ENCODE assay signal across 15 cellular contexts in genomic region chr6:423062-423798, GRCh38. TPM values are rescaled to one million over a fixed set of nuclear protein-coding genes. Genes with fewer than 3 reads are reported as not detected.
DNase-seq lines count a peak whose midpoint lies in the region; ATAC-seq, FAIRE-seq and TF ChIP-seq lines count a peak whose summit lies in the region.
"Had no signal": no experiment of that assay in that cellular context is flagged by ENCODE, and none has a peak within 500 bp of the region (broad histone marks: within the 10 kb centered on the region; RNA-seq: fewer than 3 reads in every experiment).

No MANE protein-coding gene starts in this region.

- POLR2A ChIA-PET in activated CD4-positive, alpha-beta T cell treated with anti-CD3 and anti-CD28 coated beads, Interleukin-2, amount 10 ng/mL, durations not matched to agents 7 days and 5 days (lab: Charles Lee), result no interaction called here
- POLR2A ChIA-PET in activated naive CD8-positive, alpha-beta T cell treated with anti-CD3 and anti-CD28 coated beads, Interleukin-2, amount 10 ng/mL, durations not matched to agents 7 days and 5 days (lab: Charles Lee), result interaction anchor here (0.6 to 1.6 kb wide), 13 partner anchors 9 to 153 kb away, joined by 3 to 8 read pairs (median 4); partner anchors contain the start of gene IRF4

- no peak overlapping the region for H3K4me2 ChIP-seq in smooth muscle cell
- H3K4me2 ChIP-seq: SK-N-SH had no signal

- FAIRE-seq in RCC 7860 (lab: Jason Lieb, UNC), result no peak
- FAIRE-seq: small intestine had no signal

- TF ChIP-seq CTCF in smooth muscle cell (IDR thresholded peaks at IDR 0.05; ENCODE audit: borderline replicate concordance, insufficient read depth, poor library complexity, severe bottlenecking), result no peak
- no peak for TF ChIP-seq CTCF in tibial artery (IDR thresholded peaks at IDR 0.05)

- peak overlapping the region; percentile 20 for H3K9ac ChIP-seq in smooth muscle cell (ENCODE audit: low read depth)
- H3K9ac ChIP-seq: SK-N-SH had no signal

- CTCF ChIA-PET in activated CD4-positive, alpha-beta T cell treated with anti-CD3 and anti-CD28 coated beads, Interleukin-2, amount 10 ng/mL, durations not matched to agents 7 days and 5 days (lab: Charles Lee), result interaction anchor here (0.6 to 1.6 kb wide), 6 partner anchors 12 to 1469 kb away, joined by 3 to 7 read pairs (median 3); no protein-coding TSS in a partner anchor

- intact Hi-C loops in tibial artery (cut with DNase I; ENCODE audit: low total_unique reads), result no loop called here
- intact Hi-C loops in aorta (cut with DNase I), result no loop called here

- H3K79me2 ChIP-seq in smooth muscle cell (ENCODE audit: low read depth), result no peaks in the 10 kb centered on the region

- peaks cover 7% of the 10 kb centered on the region for H3K36me3 Mint-ChIP-seq in activated CD4-positive, alpha-beta T cell treated with anti-CD3 and anti-CD28 coated beads, Interleukin-2, amount 10 ng/mL, durations not matched to agents 7 days and 5 days (ENCODE audit: low read depth)
- H3K36me3 Mint-ChIP-seq in activated naive CD8-positive, alpha-beta T cell treated with anti-CD3 and anti-CD28 coated beads, Interleukin-2, amount 10 ng/mL, durations not matched to agents 7 days and 5 days, result no peaks in the 10 kb centered on the region
- H3K36me3 Mint-ChIP-seq: mesothelial cell of epicardium had no signal

- H3K9me3 ChIP-seq in smooth muscle cell (replicated peaks; ENCODE audit: low read depth), result no peaks in the 10 kb centered on the region
- peaks cover 0 to 6% (median 5%) of the 10 kb centered on the region in 3 donors for H3K9me3 ChIP-seq in tibial artery
- H3K9me3 ChIP-seq in aorta (ENCODE audit: control insufficient read depth, low read length), result peaks cover 2% of the 10 kb centered on the region
- H3K9me3 ChIP-seq: gastrocnemius medialis, SK-N-SH had no signal

- H3K4me3 Mint-ChIP-seq in activated CD4-positive, alpha-beta T cell treated with anti-CD3 and anti-CD28 coated beads, Interleukin-2, amount 10 ng/mL, durations not matched to agents 7 days and 5 days, result no peak overlapping the region
- H3K4me3 Mint-ChIP-seq in activated naive CD8-positive, alpha-beta T cell treated with anti-CD3 and anti-CD28 coated beads, Interleukin-2, amount 10 ng/mL, durations not matched to agents 7 days and 5 days, result peak overlapping the region; percentile 28
- H3K4me3 Mint-ChIP-seq: mesothelial cell of epicardium had no signal

- DNase-seq in activated CD4-positive, alpha-beta T cell treated with anti-CD3 and anti-CD28 coated beads, Interleukin-2, amount 10 ng/mL, durations not matched to agents 7 days and 5 days, result no peak
- DNase-seq in activated CD4-positive, alpha-beta T cell treated with anti-CD3 and anti-CD28 coated beads for 48 hours, result no peak
- no peak for DNase-seq in activated naive CD8-positive, alpha-beta T cell treated with anti-CD3 and anti-CD28 coated beads, Interleukin-2, amount 10 ng/mL, durations not matched to agents 7 days and 5 days
- DNase-seq in smooth muscle cell (lab: John Stamatoyannopoulos, UW; ENCODE audit: unreplicated experiment) (no peak), tibial artery (no peak), RCC 7860 (ENCODE audit: low spot score) (no peak), aorta (no peak)
- DNase-seq: caudate nucleus, gastrocnemius medialis, NCI-H1048, occipital lobe, SK-N-SH had no signal

- no peaks in the 10 kb centered on the region for H3K4me1 ChIP-seq in smooth muscle cell (ENCODE audit: low read depth)
- H3K4me1 ChIP-seq in tibial artery, result no peaks in the 10 kb centered on the region
- no peaks in the 10 kb centered on the region for H3K4me1 ChIP-seq in aorta (ENCODE audit: control insufficient read depth in 1 of 2, insufficient read depth in 2 of 2, low read length in 2 of 2)
- H3K4me1 ChIP-seq: gastrocnemius medialis had no signal

- ATAC-seq in HG02610 (IDR thresholded peaks at IDR 0.05; ENCODE audit: unreplicated experiment), result peak; percentile 3
- ATAC-seq in activated naive CD8-positive, alpha-beta T cell treated with anti-CD3 and anti-CD28 coated beads, Interleukin-2, amount 10 ng/mL, durations not matched to agents 7 days and 5 days (ENCODE audit: low read depth), result no peak
- ATAC-seq in aorta (ENCODE audit: low FRiP score), result no peak
- ATAC-seq: gastrocnemius medialis had no signal

- H4K20me1 ChIP-seq in smooth muscle cell (ENCODE audit: low read depth), result no peaks in the 10 kb centered on the region

- no peak overlapping the region for H3K4me3 ChIP-seq in smooth muscle cell
- no peak overlapping the region for H3K4me3 ChIP-seq in tibial artery
- H3K4me3 ChIP-seq in aorta (ENCODE audit: low read length in 2 of 2), result no peak overlapping the region
- H3K4me3 ChIP-seq: gastrocnemius medialis had no signal

- H3K36me3 ChIP-seq in smooth muscle cell (ENCODE audit: low read depth) (no peaks in the 10 kb centered on the region), tibial artery (no peaks in the 10 kb centered on the region), aorta (ENCODE audit: control insufficient read depth in 1 of 2, insufficient read depth in 2 of 2, low read length in 1 of 2) (no peaks in the 10 kb centered on the region)
- H3K36me3 ChIP-seq: gastrocnemius medialis had no signal

- 93% methylated on average over 10 of the region's 11 CpGs for WGBS in smooth muscle cell (ENCODE audit: low lambda C conversion rate)
- 91% methylated on average over 11 of the region's 11 CpGs for WGBS in aorta, 2 donors

- no peak overlapping the region for H2AFZ ChIP-seq in smooth muscle cell (ENCODE audit: low read depth)

- peaks cover 13% of the 10 kb centered on the region for H3K9me3 Mint-ChIP-seq in activated CD4-positive, alpha-beta T cell treated with anti-CD3 and anti-CD28 coated beads, Interleukin-2, amount 10 ng/mL, durations not matched to agents 7 days and 5 days
- peaks cover 4% of the 10 kb centered on the region for H3K9me3 Mint-ChIP-seq in activated naive CD8-positive, alpha-beta T cell treated with anti-CD3 and anti-CD28 coated beads, Interleukin-2, amount 10 ng/mL, durations not matched to agents 7 days and 5 days

- H3K27me3 ChIP-seq in smooth muscle cell (ENCODE audit: low read depth), result no peaks in the 10 kb centered on the region
- H3K27me3 ChIP-seq in tibial artery, result peaks cover 0 to 7% of the 10 kb centered on the region in 2 donors
- no peaks in the 10 kb centered on the region for H3K27me3 ChIP-seq in aorta (ENCODE audit: control insufficient read depth in 1 of 2, insufficient read depth in 2 of 2, low read length in 1 of 2)
- H3K27me3 ChIP-seq: gastrocnemius medialis had no signal

- H3F3A ChIP-seq in smooth muscle cell (ENCODE audit: low read depth), result no peaks in the 10 kb centered on the region

- H3K27ac ChIP-seq in smooth muscle cell (ENCODE audit: low read depth) (peak overlapping the region; percentile 54), tibial artery (no peak overlapping the region), aorta (ENCODE audit: low read depth in 1 of 2, low read length in 2 of 2) (no peak overlapping the region)
- H3K27ac ChIP-seq: gastrocnemius medialis had no signal

- peaks cover 26% of the 10 kb centered on the region for H3K4me1 Mint-ChIP-seq in activated CD4-positive, alpha-beta T cell treated with anti-CD3 and anti-CD28 coated beads, Interleukin-2, amount 10 ng/mL, durations not matched to agents 7 days and 5 days
- peaks cover 19% of the 10 kb centered on the region for H3K4me1 Mint-ChIP-seq in activated naive CD8-positive, alpha-beta T cell treated with anti-CD3 and anti-CD28 coated beads, Interleukin-2, amount 10 ng/mL, durations not matched to agents 7 days and 5 days
- H3K4me1 Mint-ChIP-seq: mesothelial cell of epicardium had no signal

- peak overlapping the region; percentile 71 for H3K27ac Mint-ChIP-seq in activated CD4-positive, alpha-beta T cell treated with anti-CD3 and anti-CD28 coated beads, Interleukin-2, amount 10 ng/mL, durations not matched to agents 7 days and 5 days
- peak overlapping the region; percentile 72 for H3K27ac Mint-ChIP-seq in activated naive CD8-positive, alpha-beta T cell treated with anti-CD3 and anti-CD28 coated beads, Interleukin-2, amount 10 ng/mL, durations not matched to agents 7 days and 5 days
- H3K27ac Mint-ChIP-seq: mesothelial cell of epicardium had no signal

- H3K27me3 Mint-ChIP-seq in activated CD4-positive, alpha-beta T cell treated with anti-CD3 and anti-CD28 coated beads, Interleukin-2, amount 10 ng/mL, durations not matched to agents 7 days and 5 days, result no peaks in the 10 kb centered on the region
- H3K27me3 Mint-ChIP-seq in activated naive CD8-positive, alpha-beta T cell treated with anti-CD3 and anti-CD28 coated beads, Interleukin-2, amount 10 ng/mL, durations not matched to agents 7 days and 5 days, result no peaks in the 10 kb centered on the region

RNA-seq across cellular contexts. Expression of gene IRF4, which starts 31.7 kb away (rescaled TPM):
- 100 to 1,000 TPM; 111 to 126 TPM for total RNA-seq in activated CD4-positive, alpha-beta T cell treated with anti-CD3 and anti-CD28 coated beads, Interleukin-2, amount 10 ng/mL, durations not matched to agents 7 days and 5 days
- total RNA-seq in activated naive CD8-positive, alpha-beta T cell treated with anti-CD3 and anti-CD28 coated beads, Interleukin-2, amount 10 ng/mL, durations not matched to agents 7 days and 5 days, result 10 to 100 TPM; 94.2 to 95.1 TPM
- 0.04 TPM in 1 of 2 replicates, not detected in the other for total RNA-seq in smooth muscle cell
- polyA plus RNA-seq in smooth muscle cell, result not detected in 2 replicates
- 1 to 10 TPM; 1.6 to 3.8 TPM for total RNA-seq in aorta
- under 1 TPM; 0.10 to 0.25 TPM for polyA plus RNA-seq in aorta
- total RNA-seq: mesothelial cell of epicardium had no signal
- polyA plus RNA-seq: SK-N-SH had no signal

Comparison
In these comparisons a context has a peak if more than half of its experiments do, and no peak if none do; other contexts are left out.
1. RNA of gene IRF4, which starts 31.7 kb away (total RNA-seq): 111 to 126 TPM in activated CD4-positive, alpha-beta T cell treated with anti-CD3 and anti-CD28 coated beads, Interleukin-2, amount 10 ng/mL, durations not matched to agents 7 days and 5 days and 94.2 to 95.1 TPM in activated naive CD8-positive, alpha-beta T cell treated with anti-CD3 and anti-CD28 coated beads, Interleukin-2, amount 10 ng/mL, durations not matched to agents 7 days and 5 days; 1.6 to 3.8 TPM in aorta and 0.04 TPM in smooth muscle cell; every median in the first group is over 10 times any median in the second.